In genomic region chr9:89422151-89422918, GRCh38 we compare ENCODE assay signal across 8 cellular contexts.
DNase-seq lines count a peak whose midpoint lies in the region; ATAC-seq and FAIRE-seq lines count a peak whose summit lies in the region.

No MANE protein-coding gene starts in this region.

- POLR2A ChIA-PET in activated CD4-positive, alpha-beta memory T cell treated with anti-CD3 and anti-CD28 coated beads, Interleukin-2, amount 10 ng/mL, durations not matched to agents 7 days and 5 days (lab: Charles Lee) = interaction anchor here (0.5 to 6.0 kb wide), 12 partner anchors 10 to 110 kb away, joined by 3 to 107 read pairs (median 3); no protein-coding TSS in a partner anchor

- no peaks in the 10 kb centered on the region for H3K27me3 Mint-ChIP-seq in activated CD4-positive, alpha-beta memory T cell treated with anti-CD3 and anti-CD28 coated beads, Interleukin-2, amount 10 ng/mL, durations not matched to agents 7 days and 5 days

- peak; percentile 45 for DNase-seq in activated CD4-positive, alpha-beta T cell treated with anti-CD3 and anti-CD28 coated beads for 1 hour
- no peak for DNase-seq in activated CD4-positive, alpha-beta T cell treated with anti-CD3 and anti-CD28 coated beads, Interleukin-2, amount 50 U/mL, for 1 hour
- DNase-seq in activated CD4-positive, alpha-beta memory T cell treated with anti-CD3 and anti-CD28 coated beads, Interleukin-2, amount 10 ng/mL, durations not matched to agents 7 days and 5 days = peak; percentile 76
- DNase-seq in fibroblast of peridontal ligament (ENCODE audit: extremely low read depth) = peak; percentile 2
- DNase-seq in substantia nigra (lab: John Stamatoyannopoulos, UW) = no peak
- DNase-seq in frontal cortex (ENCODE audit: low spot score in 2 of 2) = no peak

- peak overlapping the region; percentile 23 for H3K27ac ChIP-seq in substantia nigra (ENCODE audit: low read depth, low read length, poor library complexity, severe bottlenecking)

- peak overlapping the region; percentile 34 for H3K4me3 Mint-ChIP-seq in activated CD4-positive, alpha-beta memory T cell treated with anti-CD3 and anti-CD28 coated beads, Interleukin-2, amount 10 ng/mL, durations not matched to agents 7 days and 5 days

- no peak for FAIRE-seq in frontal cortex (lab: Jason Lieb, UNC)

- H3K27ac Mint-ChIP-seq in activated CD4-positive, alpha-beta memory T cell treated with anti-CD3 and anti-CD28 coated beads, Interleukin-2, amount 10 ng/mL, durations not matched to agents 7 days and 5 days = peak overlapping the region; percentile 97

- H3K9me3 Mint-ChIP-seq in activated CD4-positive, alpha-beta memory T cell treated with anti-CD3 and anti-CD28 coated beads, Interleukin-2, amount 10 ng/mL, durations not matched to agents 7 days and 5 days = no peaks in the 10 kb centered on the region

- H3K4me1 Mint-ChIP-seq in activated CD4-positive, alpha-beta memory T cell treated with anti-CD3 and anti-CD28 coated beads, Interleukin-2, amount 10 ng/mL, durations not matched to agents 7 days and 5 days = peaks cover 100% of the 10 kb centered on the region

- CTCF ChIA-PET in activated CD4-positive, alpha-beta memory T cell treated with anti-CD3 and anti-CD28 coated beads, Interleukin-2, amount 10 ng/mL, durations not matched to agents 7 days and 5 days (lab: Charles Lee) = interaction anchor here (1.0 to 2.3 kb wide), 3 partner anchors 12 to 127 kb away, joined by 3 to 10 read pairs (median 4); no protein-coding TSS in a partner anchor

- ATAC-seq in GM18868 (IDR thresholded peaks at IDR 0.05; ENCODE audit: unreplicated experiment) (no peak), GM18867 (IDR thresholded peaks at IDR 0.05; ENCODE audit: unreplicated experiment) (no peak)

- H3K36me3 Mint-ChIP-seq in activated CD4-positive, alpha-beta memory T cell treated with anti-CD3 and anti-CD28 coated beads, Interleukin-2, amount 10 ng/mL, durations not matched to agents 7 days and 5 days (ENCODE audit: low read depth) = peaks cover 77% of the 10 kb centered on the region

Comparison
In these comparisons a context has a peak if more than half of its experiments do, and no peak if none do; other contexts are left out.
1. DNase-seq: peak in activated CD4-positive, alpha-beta T cell treated with anti-CD3 and anti-CD28 coated beads for 1 hour (single experiment), activated CD4-positive, alpha-beta memory T cell treated with anti-CD3 and anti-CD28 coated beads, Interleukin-2, amount 10 ng/mL, durations not matched to agents 7 days and 5 days (single experiment) and fibroblast of peridontal ligament (single experiment); none in activated CD4-positive, alpha-beta T cell treated with anti-CD3 and anti-CD28 coated beads, Interleukin-2, amount 50 U/mL, for 1 hour (single experiment), substantia nigra (0 of 49) and frontal cortex (0 of 2).